ENCODE assay signal across 15 cellular contexts in the genomic region with DNA sequence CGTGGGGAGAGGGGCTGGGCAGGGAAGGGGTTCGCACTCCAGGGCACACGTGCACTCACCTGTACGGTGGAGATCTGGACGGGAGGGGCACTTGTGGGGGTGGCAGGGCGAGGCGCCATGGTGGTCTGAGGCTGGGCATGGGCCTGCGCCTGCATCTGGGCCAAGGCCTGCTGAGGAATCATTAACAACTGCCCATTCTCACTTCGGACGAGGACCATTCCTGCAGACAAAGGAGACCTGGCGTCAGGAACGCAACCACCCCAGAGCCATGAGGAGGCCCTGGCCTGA. TPM values are rescaled to one million over a fixed set of nuclear protein-coding genes. Genes with fewer than 3 reads are reported as not detected.
DNase-seq lines count a peak whose midpoint lies in the region; ATAC-seq, FAIRE-seq and TF ChIP-seq lines count a peak whose summit lies in the region.
"Had no signal": no experiment of that assay in that cellular context is flagged by ENCODE, and none has a peak within 500 bp of the region (broad histone marks: within the 10 kb centered on the region; RNA-seq: fewer than 3 reads in every experiment).

No MANE protein-coding gene starts in this region.

- H2BK15ac ChIP-seq in H1 (ENCODE audit: low read length) (no peak overlapping the region), neuronal stem cell (ENCODE audit: low read length) (no peak overlapping the region)

- DNase-seq in Right ventricle myocardium inferior (ENCODE audit: missing footprints) (peak; percentile 40), heart left ventricle (no peak), H1 (ENCODE audit: low read depth in 1 of 2, low spot score in 2 of 2) (no peak), neuronal stem cell (ENCODE audit: low spot score) (no peak), NCI-H1092 treated with DMSO at 0.1 percent for 48 hours (lab: John Stamatoyannopoulos, UW) (no peak)
- DNase-seq: C1 segment of cervical spinal cord; CD4-positive, CD25-positive, alpha-beta regulatory T cell; COR-L47; HCEC 1CT; KG1 had no signal

- H3K23me2 ChIP-seq in H1 (ENCODE audit: low read depth, low read length) = no peaks in the 10 kb centered on the region

- TF ChIP-seq POLR2A in heart left ventricle (IDR thresholded peaks at IDR 0.05) (no peak), H1 (IDR thresholded peaks at IDR 0.05; ENCODE audit: control extremely low read depth in 1 of 2, low read depth in 2 of 2, low read length in 2 of 2) (no peak)

- H3K18ac ChIP-seq in H1 (ENCODE audit: extremely low read depth, low read length) = no peak overlapping the region
- peak overlapping the region; percentile 76 for H3K18ac ChIP-seq in neuronal stem cell (ENCODE audit: low read length)

- H3K4me1 ChIP-seq in heart left ventricle = peaks cover 0 to 21% (median 6%) of the 10 kb centered on the region in 12 donors
- peaks cover 0 to 2% (median 1%) of the 10 kb centered on the region in 4 experiments; a peak in 3 of 7 replicates for H3K4me1 ChIP-seq in H1 (replicated peaks in 1 of 4; ENCODE audit: control insufficient read depth in 3 of 4, insufficient read depth in 4 of 4, low read length in 3 of 4)
- peaks cover 0 to 3% of the 10 kb centered on the region in 2 donors for H3K4me1 ChIP-seq in neuronal stem cell (ENCODE audit: control insufficient read depth in 2 of 2, insufficient read depth in 1 of 2, low read depth in 1 of 2, low read length in 2 of 2)

- no peak overlapping the region for H3K56ac ChIP-seq in H1 (replicated peaks; ENCODE audit: insufficient read length, low read depth, low read length)

- no peak overlapping the region for H4K91ac ChIP-seq in H1 (replicated peaks; ENCODE audit: insufficient read length, low read length)
- no peak overlapping the region for H4K91ac ChIP-seq in neuronal stem cell (ENCODE audit: low read depth, low read length, poor library complexity)

- TF ChIP-seq RAD21 in H1 (IDR thresholded peaks at IDR 0.05 in 1 of 2, conservative IDR thresholded peaks at IDR 0.05 in 1 of 2; ENCODE audit: low read depth in 2 of 2, low read length in 2 of 2) = no peak

- no peak overlapping the region for H2AK5ac ChIP-seq in H1 (ENCODE audit: low read depth, low read length)
- no peak overlapping the region for H2AK5ac ChIP-seq in neuronal stem cell (ENCODE audit: low read depth, low read length)

- H3K4ac ChIP-seq in H1 (replicated peaks; ENCODE audit: insufficient read length, low read depth, low read length) = no peak overlapping the region
- peak overlapping the region; percentile 66 for H3K4ac ChIP-seq in neuronal stem cell (ENCODE audit: low read length)

- H3K23ac ChIP-seq in H1 (ENCODE audit: insufficient read length) (no peak overlapping the region), neuronal stem cell (ENCODE audit: low read depth, low read length, poor library complexity) (no peak overlapping the region)

- 88 to 91% (median 90%) methylated on average over 12 of the region's 12 CpGs for WGBS in heart left ventricle, 4 donors
- 78% methylated on average over 11 of the region's 12 CpGs; no CpG with 5 or more reads in 1 of the 2 experiments for WGBS in H1 (ENCODE audit: extremely low coverage in 1 of 2, insufficient coverage in 1 of 2, insufficient read length in 1 of 2, insufficient replicate concordance in 2 of 2, low coverage in 1 of 2, low lambda C conversion rate in 2 of 2, missing lambda C conversion rate in 1 of 2), 2 experiments
- no CpG with 5 or more reads among the region's 12 CpGs for WGBS in neuronal stem cell (ENCODE audit: extremely low coverage in 2 of 2, insufficient read length in 2 of 2, insufficient replicate concordance in 1 of 2), 2 donors

- H3K79me1 ChIP-seq in H1 (ENCODE audit: low read depth, low read length) (peaks cover 24% of the 10 kb centered on the region), neuronal stem cell (ENCODE audit: low read depth, low read length) (peaks cover 23% of the 10 kb centered on the region)

- FAIRE-seq in H1 (lab: Jason Lieb, UNC) = no peak
- FAIRE-seq: D721Med, G401.6, GM12891 had no signal

- H2AFZ ChIP-seq in H1 (ENCODE audit: low read length) = no peak overlapping the region
- no peak overlapping the region for H2AFZ ChIP-seq in neuronal stem cell (ENCODE audit: low read length)

- H3K36me3 ChIP-seq in heart left ventricle (peaks cover 0 to 33% (median 28%) of the 10 kb centered on the region in 9 donors), H1 (ENCODE audit: control insufficient read depth in 2 of 4, insufficient read depth in 4 of 4, low read length in 3 of 4) (peaks cover 4 to 11% (median 8%) of the 10 kb centered on the region in 4 experiments; a peak in 6 of 8 replicates), neuronal stem cell (replicated peaks in 1 of 2; ENCODE audit: control insufficient read depth in 2 of 2, insufficient read depth in 2 of 2, low read length in 2 of 2) (peaks cover 24 to 45% of the 10 kb centered on the region in 2 donors)

- POLR2A ChIA-PET in H1 (lab: Charles Lee; ENCODE audit: partially characterized antibody) = interaction anchor here (0.8 to 1.9 kb wide), 5 partner anchors 52 to 166 kb away, joined by 3 to 6 read pairs (median 5); no protein-coding TSS in a partner anchor

- no peak for TF ChIP-seq EP300 in H1 (IDR thresholded peaks at IDR 0.05; ENCODE audit: borderline replicate concordance in 1 of 2, low read depth in 2 of 2, low read length in 2 of 2)

- no peak overlapping the region for H4K5ac ChIP-seq in H1 (ENCODE audit: insufficient read length, low read depth, low read length)

- H2BK12ac ChIP-seq in H1 (ENCODE audit: low read depth, low read length) (no peak overlapping the region), neuronal stem cell (ENCODE audit: low read length) (peak overlapping the region; percentile 22)

- H3K27me3 ChIP-seq in heart left ventricle = no peaks in the 10 kb centered on the region
- H3K27me3 ChIP-seq in H1 (replicated peaks in 1 of 4; ENCODE audit: control insufficient read depth in 3 of 4, extremely low read depth in 1 of 4, insufficient read depth in 3 of 4, low read length in 3 of 4) = no peaks in the 10 kb centered on the region
- no peaks in the 10 kb centered on the region for H3K27me3 ChIP-seq in neuronal stem cell (ENCODE audit: control insufficient read depth in 3 of 3, insufficient read depth in 3 of 3, low read depth in 1 of 3, low read length in 3 of 3)

- H3K4me3 ChIP-seq in heart left ventricle = no peak overlapping the region
- no peak overlapping the region for H3K4me3 ChIP-seq in H1 (ENCODE audit: extremely low read depth in 1 of 4, insufficient read depth in 2 of 4, low read depth in 3 of 4, low read length in 4 of 4)
- no peak overlapping the region for H3K4me3 ChIP-seq in neuronal stem cell (ENCODE audit: low read length in 2 of 2)

- H3K9me3 ChIP-seq in heart left ventricle = no peaks in the 10 kb centered on the region
- H3K9me3 ChIP-seq in H1 (ENCODE audit: insufficient read depth in 2 of 2, low read depth in 1 of 2, low read length in 1 of 2) = no peaks in the 10 kb centered on the region
- H3K9me3 ChIP-seq in neuronal stem cell (replicated peaks in 1 of 2; ENCODE audit: control insufficient read depth in 2 of 2, insufficient read depth in 1 of 2, low read depth in 1 of 2, low read length in 2 of 2) = no peaks in the 10 kb centered on the region

- H3K14ac ChIP-seq in H1 (ENCODE audit: insufficient read length) = no peak overlapping the region
- no peak overlapping the region for H3K14ac ChIP-seq in neuronal stem cell (ENCODE audit: low read length)

- no peak overlapping the region for H2BK20ac ChIP-seq in H1 (ENCODE audit: low read length)

- H2BK120ac ChIP-seq in H1 (replicated peaks; ENCODE audit: low read depth, low read length) = no peak overlapping the region
- no peak overlapping the region for H2BK120ac ChIP-seq in neuronal stem cell (ENCODE audit: low read depth, low read length)

- H3K4me2 ChIP-seq in H1 (ENCODE audit: insufficient read depth in 1 of 2, low read depth in 2 of 2, low read length in 2 of 2) (no peak overlapping the region), neuronal stem cell (ENCODE audit: insufficient read depth, low read length, poor library complexity, severe bottlenecking) (no peak overlapping the region)

- no peak overlapping the region for H3K27ac ChIP-seq in heart left ventricle
- H3K27ac ChIP-seq in H1 (ENCODE audit: low read depth, low read length) = no peak overlapping the region
- H3K27ac ChIP-seq in neuronal stem cell (replicated peaks; ENCODE audit: low read length) = no peak overlapping the region

- CTCF ChIA-PET in H1 (lab: Charles Lee; ENCODE audit: partially characterized antibody) = interaction anchor here (0.9 to 1.5 kb wide), 3 partner anchors 15 to 110 kb away, joined by 3 to 4 read pairs (median 3); no protein-coding TSS in a partner anchor

- peak overlapping the region; percentile 60; the same call in 1 of the 2 replicates for H2BK5ac ChIP-seq in H1 (ENCODE audit: low read depth, low read length)
- peak overlapping the region; percentile 16 for H2BK5ac ChIP-seq in neuronal stem cell (ENCODE audit: low read length)

- peaks cover 7 to 55% of the 10 kb centered on the region in 2 experiments; a peak in 3 of 4 replicates for H3K79me2 ChIP-seq in H1 (ENCODE audit: control insufficient read depth in 1 of 2, insufficient read depth in 2 of 2, low read length in 2 of 2)

- TF ChIP-seq CTCF in heart left ventricle (IDR thresholded peaks at IDR 0.05) = no peak
- no peak for TF ChIP-seq CTCF in H1 (IDR thresholded peaks at IDR 0.05; ENCODE audit: control extremely low read depth in 1 of 3, insufficient read depth in 1 of 3, low read depth in 1 of 3, low read length in 3 of 3)

- H4K8ac ChIP-seq in H1 (ENCODE audit: extremely low read depth, insufficient read depth, low read length) (no peak overlapping the region), neuronal stem cell (ENCODE audit: low read depth, low read length) (no peak overlapping the region)

- H4K20me1 ChIP-seq in H1 (replicated peaks in 1 of 2; ENCODE audit: control insufficient read depth in 1 of 2, insufficient read depth in 2 of 2, low read length in 2 of 2) = peaks cover 19 to 29% of the 10 kb centered on the region in 2 experiments

- H3K9ac ChIP-seq in H1 (replicated peaks in 1 of 4; ENCODE audit: extremely low read depth in 1 of 4, low read depth in 3 of 4, low read length in 3 of 4) (no peak overlapping the region), neuronal stem cell (ENCODE audit: low read depth, low read length, poor library complexity) (peak overlapping the region; percentile 60)

- no peak for ATAC-seq in Right ventricle myocardium inferior
- ATAC-seq in heart left ventricle = no peak
- ATAC-seq in HG03432 (IDR thresholded peaks at IDR 0.05; ENCODE audit: unreplicated experiment) = no peak
- no peak for ATAC-seq in HG02973 (IDR thresholded peaks at IDR 0.05; ENCODE audit: unreplicated experiment)

- intact Hi-C loops in Right ventricle myocardium inferior (cut with DNase I) = loop anchor here (5.0 kb wide), 1 partner anchor 128 kb away; a partner anchor contains a TSS
- intact Hi-C loops in heart left ventricle (cut with DNase I) = loop anchor here in 8 of 10 donors (5.0 to 10.0 kb wide), 6 partner anchors 48 to 390 kb away; a partner anchor contains a TSS

RNA-seq across cellular contexts. Expression of a gene that starts 51.2 kb away (rescaled TPM):
- total RNA-seq in Right ventricle myocardium inferior (10.7 TPM), heart left ventricle (10 to 100 TPM in 7 of 9 donors, 1 to 10 TPM in 2; 7.8 to 37.7 (median 11.4) TPM)
- polyA plus RNA-seq in heart left ventricle (1 to 10 TPM; 4.5 to 6.1 TPM), H1 (2011; rRNA removed) (16.0 and 25.8 TPM in 2 replicates)
- 30.1 and 33.0 TPM in 2 replicates for total RNA-seq in H1 (2021; fragmentation: NEBNext Ultra II Directional; extraction: Animal tissue kit (Norgen Biotek cat#: 25700))
- 12.2 TPM for polyA plus RNA-seq in H1 (2011; cell fraction: cytosol; rRNA removed)
- 17.4 TPM for polyA plus RNA-seq in H1 (2011; cell fraction: nucleus; rRNA removed)
- 17.8 to 35.7 TPM (median 25.0 TPM) in 4 replicates for polyA plus RNA-seq in H1 (2012, experiment 1 of 2)
- 9.2 TPM for polyA plus RNA-seq in H1 (2012, experiment 2 of 2)
- polyA plus RNA-seq in H1 (2013, experiment 1 of 2) = 24.0 TPM
- 19.7 TPM for polyA plus RNA-seq in H1 (2013, experiment 2 of 2)
- polyA minus RNA-seq in H1 (2011; rRNA and poly(A)+ RNA removed) = 4.3 and 4.6 TPM in 2 replicates
- 34.5 TPM for polyA minus RNA-seq in H1 (2011; cell fraction: cytosol; rRNA and poly(A)+ RNA removed)
- polyA minus RNA-seq in H1 (2011; cell fraction: nucleus; rRNA and poly(A)+ RNA removed) = 16.3 TPM
- polyA plus RNA-seq in neuronal stem cell (2013, experiment 1 of 2) = 13.5 TPM
- 15.0 TPM for polyA plus RNA-seq in neuronal stem cell (2013, experiment 2 of 2)
